7 cellular contexts compared by ENCODE assay signal in the genomic region with DNA sequence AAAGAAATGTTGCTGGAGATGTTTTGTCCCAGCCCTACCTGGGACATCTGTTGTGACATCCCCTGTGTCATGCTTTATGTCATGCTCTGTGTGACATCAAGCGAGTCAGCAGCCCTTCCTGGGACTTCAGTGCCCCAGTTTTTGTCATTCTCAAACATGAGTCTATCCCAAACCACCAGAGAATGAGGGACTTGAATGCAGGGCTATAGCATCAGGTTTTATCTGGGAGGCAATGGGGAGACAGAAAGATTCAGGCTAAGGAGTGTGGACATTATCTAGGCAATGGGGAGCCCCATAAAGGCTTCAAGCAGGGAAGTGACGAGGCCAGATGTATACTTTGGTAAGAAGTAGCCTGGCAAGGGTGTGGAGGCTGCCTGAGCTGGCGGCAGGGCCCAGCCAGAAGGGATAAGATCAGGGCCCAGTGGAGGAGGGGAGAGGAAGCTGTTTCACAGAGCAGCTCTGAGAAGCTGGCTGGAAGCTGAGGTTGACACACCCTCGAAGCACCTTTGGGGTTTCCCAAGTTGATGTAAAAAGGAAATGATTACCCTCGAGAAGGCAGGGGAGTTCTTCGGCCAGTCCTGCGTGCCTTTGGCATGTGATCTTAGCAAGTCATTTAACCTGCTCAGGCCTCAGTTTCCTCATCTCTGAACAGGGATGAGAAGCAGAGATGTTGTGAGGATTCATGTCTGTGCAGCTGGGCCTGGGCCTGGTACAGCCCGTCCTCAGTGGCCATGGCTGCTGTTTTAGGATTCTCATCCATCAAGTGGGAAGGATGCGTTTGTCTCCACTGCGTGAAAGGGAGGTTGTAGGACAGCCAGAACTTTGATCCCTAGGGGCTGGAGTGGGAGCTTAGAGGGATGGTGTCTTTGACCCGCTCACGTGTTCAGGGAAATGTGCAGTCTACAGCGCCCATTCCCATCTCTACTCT.
DNase-seq lines count a peak whose midpoint lies in the region; ATAC-seq and TF ChIP-seq lines count a peak whose summit lies in the region.

No MANE protein-coding gene starts in this region.

- DNase-seq in T follicular helper cell (ENCODE audit: low read depth) (peak; percentile 54), adipocyte (ENCODE audit: low read depth) (peak; percentile 37), NCI-H1092 treated with DMSO at 0.1 percent for 48 hours (lab: John Stamatoyannopoulos, UW) (no peak)

- H3K9me3 ChIP-seq in adipocyte (ENCODE audit: control insufficient read depth, low read length) = no peaks in the 10 kb centered on the region
- H3K9me3 ChIP-seq in mucosa of stomach (ENCODE audit: control insufficient read depth, low read length) = no peaks in the 10 kb centered on the region
- no peaks in the 10 kb centered on the region for H3K9me3 ChIP-seq in subcutaneous abdominal adipose tissue (ENCODE audit: control insufficient read depth in 5 of 5, low read length in 5 of 5)

- H3K9ac ChIP-seq in adipocyte (ENCODE audit: low read length) (peak overlapping the region; percentile 8), mucosa of stomach (ENCODE audit: low read length) (peak overlapping the region; percentile 49), subcutaneous abdominal adipose tissue (ENCODE audit: low read length in 5 of 5) (peak overlapping the region in 3 of 5 donors; percentile 9 to 48 (median 14))

- peak; percentile 36 for TF ChIP-seq POLR2A in GM18951 (IDR thresholded peaks at IDR 0.05; ENCODE audit: extremely low read depth, insufficient read depth, insufficient read length)

- peak; percentile 46 for ATAC-seq in HG03025 (IDR thresholded peaks at IDR 0.05; ENCODE audit: low FRiP score, unreplicated experiment)

- peak overlapping the region; percentile 51 for H3K27ac ChIP-seq in subcutaneous abdominal adipose tissue (ENCODE audit: low read depth, low read length)

- in situ Hi-C loops in GM18951 (cut with MboI; ENCODE audit: low sequenced_read_pairs, unreplicated experiment) = no loop called here

- peaks cover 12% of the 10 kb centered on the region for H3K36me3 ChIP-seq in adipocyte (ENCODE audit: control insufficient read depth, insufficient read depth, low read length, severe bottlenecking)
- H3K36me3 ChIP-seq in mucosa of stomach (ENCODE audit: control insufficient read depth, insufficient read depth, low read length) = no peaks in the 10 kb centered on the region
- peaks cover 0 to 15% (median 13%) of the 10 kb centered on the region in 5 donors for H3K36me3 ChIP-seq in subcutaneous abdominal adipose tissue (ENCODE audit: control insufficient read depth in 5 of 5, insufficient read depth in 5 of 5, low read length in 5 of 5)

- H3K27me3 ChIP-seq in adipocyte (replicated peaks; ENCODE audit: control insufficient read depth, insufficient read depth, low read length) = no peaks in the 10 kb centered on the region
- H3K27me3 ChIP-seq in mucosa of stomach (ENCODE audit: control insufficient read depth, insufficient read depth, low read length) = no peaks in the 10 kb centered on the region
- no peaks in the 10 kb centered on the region for H3K27me3 ChIP-seq in subcutaneous abdominal adipose tissue (ENCODE audit: control insufficient read depth in 5 of 5, insufficient read depth in 4 of 5, low read length in 5 of 5)

- H3K4me3 ChIP-seq in adipocyte (ENCODE audit: low read length) = no peak overlapping the region
- H3K4me3 ChIP-seq in mucosa of stomach (ENCODE audit: low read length) = no peak overlapping the region
- H3K4me3 ChIP-seq in subcutaneous abdominal adipose tissue (ENCODE audit: low read depth in 1 of 5, low read length in 5 of 5) = no peak overlapping the region

- H3K4me1 ChIP-seq in adipocyte (ENCODE audit: control insufficient read depth, insufficient read depth, low read length) = peaks cover 57% of the 10 kb centered on the region
- H3K4me1 ChIP-seq in mucosa of stomach (ENCODE audit: control insufficient read depth, insufficient read depth, low read length) = peaks cover 58% of the 10 kb centered on the region
- peaks cover 15 to 51% (median 40%) of the 10 kb centered on the region in 5 donors for H3K4me1 ChIP-seq in subcutaneous abdominal adipose tissue (ENCODE audit: control insufficient read depth in 5 of 5, insufficient read depth in 5 of 5, low read length in 5 of 5)
